9 cellular contexts compared by ENCODE assay signal in genomic region chr6:116386581-116387299, GRCh38. TPM values are rescaled to one million over a fixed set of nuclear protein-coding genes. Genes with fewer than 3 reads are reported as not detected.
A peak's percentile ranks its signal among the peaks of the same experiment; 100 is the strongest.
DNase-seq lines count a peak whose midpoint lies in the region; ATAC-seq and TF ChIP-seq lines count a peak whose summit lies in the region.
"Had no signal": no experiment of that assay in that cellular context is flagged by ENCODE, and none has a peak within 500 bp of the region (broad histone marks: within the 10 kb centered on the region; RNA-seq: fewer than 3 reads in every experiment).

No MANE protein-coding gene starts in this region.

- intact Hi-C loops in sciatic nerve (cut with DNase I), result no loop called here

- peak; percentile 42 for ATAC-seq in GM18909 (IDR thresholded peaks at IDR 0.05; ENCODE audit: poor library complexity, unreplicated experiment)
- ATAC-seq in HG03558 (IDR thresholded peaks at IDR 0.05; ENCODE audit: extremely low read depth, unreplicated experiment), result peak; percentile 21
- ATAC-seq in sciatic nerve, result peak; percentile 64
- no peak for ATAC-seq in HG03457 (IDR thresholded peaks at IDR 0.05; ENCODE audit: unreplicated experiment)
- ATAC-seq in HG02678 (IDR thresholded peaks at IDR 0.05; ENCODE audit: unreplicated experiment), result no peak

- H3K4me3 ChIP-seq in cardiac fibroblast (replicated peaks in 1 of 2; ENCODE audit: low read depth in 2 of 2, low read length in 2 of 2), result no peak overlapping the region

- TF ChIP-seq CTCF in cardiac fibroblast (IDR thresholded peaks at IDR 0.05; ENCODE audit: low read depth, low read length), result no peak

- peak; percentile 61 to 82 for DNase-seq in cardiac fibroblast (ENCODE audit: low read depth in 2 of 2)
- no peak for DNase-seq in sciatic nerve (ENCODE audit: low spot score)
- DNase-seq in middle frontal gyrus (ENCODE audit: extremely low spot score, low spot score), result no peak
- no peak for DNase-seq in activated CD4-positive, alpha-beta T cell treated with anti-CD3 and anti-CD28 coated beads for 4 hours
- DNase-seq: small intestine had no signal

RNA-seq across cellular contexts. Expression of gene DSE, which starts 16.0 kb away (rescaled TPM):
- 82.7 TPM for total RNA-seq in sciatic nerve

Comparison
In these comparisons a context has a peak if more than half of its experiments do, and no peak if none do; other contexts are left out.
1. ATAC-seq: peak in GM18909 (single experiment), HG03558 (single experiment) and sciatic nerve (single experiment); none in HG03457 (single experiment) and HG02678 (single experiment).
2. DNase-seq: peak in cardiac fibroblast (2 of 2); none in sciatic nerve (single experiment), middle frontal gyrus (single experiment) and activated CD4-positive, alpha-beta T cell treated with anti-CD3 and anti-CD28 coated beads for 4 hours (0 of 2).